In genomic region chr19:10091892-10092641, GRCh38 we compare ENCODE assay signal across 14 cellular contexts. TPM values are rescaled to one million over a fixed set of nuclear protein-coding genes. Genes with fewer than 3 reads are reported as not detected.
DNase-seq lines count a peak whose midpoint lies in the region; ATAC-seq and TF ChIP-seq lines count a peak whose summit lies in the region.
"Had no signal": no experiment of that assay in that cellular context is flagged by ENCODE, and none has a peak within 500 bp of the region (broad histone marks: within the 10 kb centered on the region; RNA-seq: fewer than 3 reads in every experiment).

No MANE protein-coding gene starts in this region.

- H3K4me1 ChIP-seq in Peyer's patch = peaks cover 0 to 13% (median 7%) of the 10 kb centered on the region in 4 donors
- H3K4me1 ChIP-seq in liver (ENCODE audit: control insufficient read depth in 4 of 4, insufficient read depth in 4 of 4, low read length in 3 of 4) = peaks cover 22 to 67% (median 53%) of the 10 kb centered on the region in 4 donors

- H3K9ac ChIP-seq in liver (ENCODE audit: low read depth in 1 of 2, low read length in 2 of 2) = no peak overlapping the region

- no peaks in the 10 kb centered on the region for H3K9me3 Mint-ChIP-seq in activated CD4-positive, alpha-beta T cell treated with anti-CD3 and anti-CD28 coated beads, Interleukin-2, amount 10 ng/mL, durations not matched to agents 24 days and 14 days
- no peaks in the 10 kb centered on the region for H3K9me3 Mint-ChIP-seq in activated CD4-positive, alpha-beta T cell treated with anti-CD3 and anti-CD28 coated beads, Interleukin-2, amount 10 ng/mL, durations not matched to agents 7 days and 5 days

- H3K27me3 ChIP-seq in Peyer's patch = no peaks in the 10 kb centered on the region
- H3K27me3 ChIP-seq in liver (ENCODE audit: control insufficient read depth in 4 of 4, insufficient read depth in 4 of 4, low read length in 3 of 4) = no peaks in the 10 kb centered on the region

- peaks cover 13% of the 10 kb centered on the region for H3K4me1 Mint-ChIP-seq in activated CD4-positive, alpha-beta T cell treated with anti-CD3 and anti-CD28 coated beads, Interleukin-2, amount 10 ng/mL, durations not matched to agents 24 days and 14 days
- peaks cover 34% of the 10 kb centered on the region for H3K4me1 Mint-ChIP-seq in activated CD4-positive, alpha-beta T cell treated with anti-CD3 and anti-CD28 coated beads, Interleukin-2, amount 10 ng/mL, durations not matched to agents 7 days and 5 days
- H3K4me1 Mint-ChIP-seq: nephron had no signal

- POLR2A ChIA-PET in activated CD4-positive, alpha-beta T cell treated with anti-CD3 and anti-CD28 coated beads, Interleukin-2, amount 10 ng/mL, durations not matched to agents 7 days and 5 days (lab: Charles Lee) = no interaction called here

- H3K9me3 ChIP-seq in Peyer's patch = no peaks in the 10 kb centered on the region
- H3K9me3 ChIP-seq in liver (ENCODE audit: control insufficient read depth in 4 of 4, low read length in 3 of 4) = no peaks in the 10 kb centered on the region

- peak overlapping the region; percentile 4 for H3K27ac Mint-ChIP-seq in activated CD4-positive, alpha-beta T cell treated with anti-CD3 and anti-CD28 coated beads, Interleukin-2, amount 10 ng/mL, durations not matched to agents 24 days and 14 days
- no peak overlapping the region for H3K27ac Mint-ChIP-seq in activated CD4-positive, alpha-beta T cell treated with anti-CD3 and anti-CD28 coated beads, Interleukin-2, amount 10 ng/mL, durations not matched to agents 7 days and 5 days
- H3K27ac Mint-ChIP-seq: nephron had no signal

- WGBS in liver = 71% methylated on average over 13 of the region's 13 CpGs

- peaks cover 55% of the 10 kb centered on the region for H3K36me3 Mint-ChIP-seq in activated CD4-positive, alpha-beta T cell treated with anti-CD3 and anti-CD28 coated beads, Interleukin-2, amount 10 ng/mL, durations not matched to agents 24 days and 14 days (ENCODE audit: low read depth)
- H3K36me3 Mint-ChIP-seq in activated CD4-positive, alpha-beta T cell treated with anti-CD3 and anti-CD28 coated beads, Interleukin-2, amount 10 ng/mL, durations not matched to agents 7 days and 5 days (ENCODE audit: low read depth) = peaks cover 57% of the 10 kb centered on the region

- peak; percentile 58 for DNase-seq in activated CD4-positive, alpha-beta T cell treated with anti-CD3 and anti-CD28 coated beads, Interleukin-2, amount 10 ng/mL, durations not matched to agents 24 days and 14 days
- no peak for DNase-seq in activated CD4-positive, alpha-beta T cell treated with anti-CD3 and anti-CD28 coated beads, Interleukin-2, amount 10 ng/mL, durations not matched to agents 7 days and 5 days
- DNase-seq in Peyer's patch (peak in 2 of 3 donors; percentile 73 to 78), LoVo (ENCODE audit: low spot score) (no peak)
- DNase-seq: 8988T; activated CD4-positive, CD25-positive, alpha-beta regulatory T cell treated with anti-CD3 and anti-CD28 coated beads, Interleukin-2, amount 50 U/mL, for 72 hours; left ventricle myocardium superior; NCI-H82; RPMI8226 had no signal

- H3K27me3 Mint-ChIP-seq in activated CD4-positive, alpha-beta T cell treated with anti-CD3 and anti-CD28 coated beads, Interleukin-2, amount 10 ng/mL, durations not matched to agents 24 days and 14 days = no peaks in the 10 kb centered on the region
- peaks cover 1% of the 10 kb centered on the region for H3K27me3 Mint-ChIP-seq in activated CD4-positive, alpha-beta T cell treated with anti-CD3 and anti-CD28 coated beads, Interleukin-2, amount 10 ng/mL, durations not matched to agents 7 days and 5 days

- no peak for ATAC-seq in GM21367 (IDR thresholded peaks at IDR 0.05; ENCODE audit: unreplicated experiment)
- ATAC-seq: left ventricle myocardium superior had no signal

- CTCF ChIA-PET in activated CD4-positive, alpha-beta T cell treated with anti-CD3 and anti-CD28 coated beads, Interleukin-2, amount 10 ng/mL, durations not matched to agents 7 days and 5 days (lab: Charles Lee) = no interaction called here

- H3K27ac ChIP-seq in Peyer's patch (peak overlapping the region in 2 of 4 donors; percentile 49 to 59), liver (ENCODE audit: low read depth in 1 of 2, low read length in 2 of 2) (peak overlapping the region; percentile 82 to 85)

- H3K4me3 Mint-ChIP-seq in activated CD4-positive, alpha-beta T cell treated with anti-CD3 and anti-CD28 coated beads, Interleukin-2, amount 10 ng/mL, durations not matched to agents 24 days and 14 days = no peak overlapping the region
- no peak overlapping the region for H3K4me3 Mint-ChIP-seq in activated CD4-positive, alpha-beta T cell treated with anti-CD3 and anti-CD28 coated beads, Interleukin-2, amount 10 ng/mL, durations not matched to agents 7 days and 5 days
- H3K4me3 Mint-ChIP-seq: nephron had no signal

- H3K36me3 ChIP-seq in Peyer's patch (peaks cover 0 to 39% (median 0%) of the 10 kb centered on the region in 3 donors), liver (ENCODE audit: control insufficient read depth in 4 of 4, insufficient read depth in 3 of 4, low read depth in 1 of 4, low read length in 3 of 4) (peaks cover 14 to 33% (median 25%) of the 10 kb centered on the region in 4 donors)
- H3K36me3 ChIP-seq: HAP-1 had no signal

- no peak for TF ChIP-seq RAD21 in liver (IDR thresholded peaks at IDR 0.05)

- H3K4me3 ChIP-seq in Peyer's patch (no peak overlapping the region), liver (ENCODE audit: low read depth in 1 of 3, low read length in 3 of 3) (peak overlapping the region in 1 of 3 donors; percentile 38)
- H3K4me3 ChIP-seq: HAP-1 had no signal

- intact Hi-C loops in activated CD4-positive, alpha-beta T cell treated with anti-CD3 and anti-CD28 coated beads, Interleukin-2, amount 10 ng/mL, durations not matched to agents 24 days and 14 days (cut with micrococcal nuclease) = no loop called here

- no peak for TF ChIP-seq POLR2A in Peyer's patch (IDR thresholded peaks at IDR 0.05)

- TF ChIP-seq CTCF in Peyer's patch (IDR thresholded peaks at IDR 0.05) (no peak), liver (IDR thresholded peaks at IDR 0.05; ENCODE audit: low read depth, low read length, missing input control) (no peak)

TF ChIP-seq in liver, 16 proteins besides CTCF, POLR2A, EP300 and RAD21:
- TF ChIP-seq GABPA (IDR thresholded peaks at IDR 0.05 in 1 of 2, conservative IDR thresholded peaks at IDR 0.05 in 1 of 2) (no peak), HNF4A (conservative IDR thresholded peaks at IDR 0.05) (no peak), JUND (IDR thresholded peaks at IDR 0.05) (no peak)

RNA-seq across cellular contexts. Expression of gene SHFL, which starts 6.0 kb away (rescaled TPM):
- 56.0 and 60.5 TPM in 2 replicates for total RNA-seq in activated CD4-positive, alpha-beta T cell treated with anti-CD3 and anti-CD28 coated beads, Interleukin-2, amount 10 ng/mL, durations not matched to agents 24 days and 14 days
- total RNA-seq in activated CD4-positive, alpha-beta T cell treated with anti-CD3 and anti-CD28 coated beads, Interleukin-2, amount 10 ng/mL, durations not matched to agents 7 days and 5 days = 100 to 1,000 TPM; 100 to 108 TPM
- total RNA-seq in Peyer's patch = 100 to 1,000 TPM in 1 of 4 donors, 10 to 100 TPM in 3; 39.9 to 125 (median 62.7) TPM
- 10 to 100 TPM; 13.1 to 87.5 TPM for total RNA-seq in liver
- 100 to 1,000 TPM in 1 of 2 donors, 10 to 100 TPM in 1; 82.0 to 104 TPM for polyA plus RNA-seq in liver

RNA-seq across cellular contexts. Expression of gene ANGPTL6, which starts 10.4 kb away (rescaled TPM):
- 9.9 and 11.4 TPM in 2 replicates for total RNA-seq in activated CD4-positive, alpha-beta T cell treated with anti-CD3 and anti-CD28 coated beads, Interleukin-2, amount 10 ng/mL, durations not matched to agents 24 days and 14 days
- 1 to 10 TPM in 1 of 2 experiments, under 1 TPM in 1; 0.99 to 1.3 TPM for total RNA-seq in activated CD4-positive, alpha-beta T cell treated with anti-CD3 and anti-CD28 coated beads, Interleukin-2, amount 10 ng/mL, durations not matched to agents 7 days and 5 days
- total RNA-seq in Peyer's patch (10 to 100 TPM in 1 of 4 donors, 1 to 10 TPM in 3; 1.1 to 19.0 (median 2.5) TPM), liver (10 to 100 TPM in 1 of 2 donors, 1 to 10 TPM in 1; 7.8 to 10.5 TPM)
- 10 to 100 TPM in 1 of 2 donors, 1 to 10 TPM in 1; 5.5 to 13.5 TPM for polyA plus RNA-seq in liver
- total RNA-seq: fibroblast of villous mesenchyme, left ventricle myocardium superior had no signal

RNA-seq across cellular contexts. Expression of gene PPAN, which starts 14.1 kb away (rescaled TPM):
- 222 and 232 TPM in 2 replicates for total RNA-seq in activated CD4-positive, alpha-beta T cell treated with anti-CD3 and anti-CD28 coated beads, Interleukin-2, amount 10 ng/mL, durations not matched to agents 24 days and 14 days
- total RNA-seq in activated CD4-positive, alpha-beta T cell treated with anti-CD3 and anti-CD28 coated beads, Interleukin-2, amount 10 ng/mL, durations not matched to agents 7 days and 5 days = 10 to 100 TPM; 77.8 to 77.9 TPM
- total RNA-seq in Peyer's patch (100 to 1,000 TPM in 1 of 4 donors, 10 to 100 TPM in 3; 11.7 to 147 (median 24.7) TPM), liver (10 to 100 TPM; 10.4 to 18.1 TPM)
- 10 to 100 TPM; 10.1 to 20.7 TPM for polyA plus RNA-seq in liver

RNA-seq across cellular contexts. Expression of gene P2RY11, which starts 19.4 kb away (rescaled TPM):
- total RNA-seq in activated CD4-positive, alpha-beta T cell treated with anti-CD3 and anti-CD28 coated beads, Interleukin-2, amount 10 ng/mL, durations not matched to agents 24 days and 14 days = 61.1 and 62.5 TPM in 2 replicates
- total RNA-seq in activated CD4-positive, alpha-beta T cell treated with anti-CD3 and anti-CD28 coated beads, Interleukin-2, amount 10 ng/mL, durations not matched to agents 7 days and 5 days = 10 to 100 TPM; 39.1 to 43.1 TPM
- total RNA-seq in Peyer's patch = 10 to 100 TPM in 2 of 4 donors, 1 to 10 TPM in 2; 7.0 to 21.5 (median 11.6) TPM
- total RNA-seq in liver = 1 to 10 TPM; 3.2 to 4.1 TPM
- 1 to 10 TPM in 1 of 2 donors, under 1 TPM in 1; 0.68 to 5.3 TPM for polyA plus RNA-seq in liver

RNA-seq across cellular contexts. Expression of gene EIF3G, which starts 27.6 kb away (rescaled TPM):
- 335 and 341 TPM in 2 replicates for total RNA-seq in activated CD4-positive, alpha-beta T cell treated with anti-CD3 and anti-CD28 coated beads, Interleukin-2, amount 10 ng/mL, durations not matched to agents 24 days and 14 days
- 100 to 1,000 TPM; 228 to 230 TPM for total RNA-seq in activated CD4-positive, alpha-beta T cell treated with anti-CD3 and anti-CD28 coated beads, Interleukin-2, amount 10 ng/mL, durations not matched to agents 7 days and 5 days
- total RNA-seq in Peyer's patch (100 to 1,000 TPM; 111 to 220 (median 181) TPM), liver (10 to 100 TPM; 86.2 to 96.3 TPM)
- 10 to 100 TPM; 71.0 to 84.4 TPM for polyA plus RNA-seq in liver

Comparison
In these comparisons a context has a peak if more than half of its experiments do, and no peak if none do; other contexts are left out.
1. DNase-seq: peak in activated CD4-positive, alpha-beta T cell treated with anti-CD3 and anti-CD28 coated beads, Interleukin-2, amount 10 ng/mL, durations not matched to agents 24 days and 14 days (single experiment) and Peyer's patch (2 of 3); none in activated CD4-positive, alpha-beta T cell treated with anti-CD3 and anti-CD28 coated beads, Interleukin-2, amount 10 ng/mL, durations not matched to agents 7 days and 5 days (single experiment) and LoVo (single experiment).